1 cellular context compared by ENCODE assay signal in the genomic region with DNA sequence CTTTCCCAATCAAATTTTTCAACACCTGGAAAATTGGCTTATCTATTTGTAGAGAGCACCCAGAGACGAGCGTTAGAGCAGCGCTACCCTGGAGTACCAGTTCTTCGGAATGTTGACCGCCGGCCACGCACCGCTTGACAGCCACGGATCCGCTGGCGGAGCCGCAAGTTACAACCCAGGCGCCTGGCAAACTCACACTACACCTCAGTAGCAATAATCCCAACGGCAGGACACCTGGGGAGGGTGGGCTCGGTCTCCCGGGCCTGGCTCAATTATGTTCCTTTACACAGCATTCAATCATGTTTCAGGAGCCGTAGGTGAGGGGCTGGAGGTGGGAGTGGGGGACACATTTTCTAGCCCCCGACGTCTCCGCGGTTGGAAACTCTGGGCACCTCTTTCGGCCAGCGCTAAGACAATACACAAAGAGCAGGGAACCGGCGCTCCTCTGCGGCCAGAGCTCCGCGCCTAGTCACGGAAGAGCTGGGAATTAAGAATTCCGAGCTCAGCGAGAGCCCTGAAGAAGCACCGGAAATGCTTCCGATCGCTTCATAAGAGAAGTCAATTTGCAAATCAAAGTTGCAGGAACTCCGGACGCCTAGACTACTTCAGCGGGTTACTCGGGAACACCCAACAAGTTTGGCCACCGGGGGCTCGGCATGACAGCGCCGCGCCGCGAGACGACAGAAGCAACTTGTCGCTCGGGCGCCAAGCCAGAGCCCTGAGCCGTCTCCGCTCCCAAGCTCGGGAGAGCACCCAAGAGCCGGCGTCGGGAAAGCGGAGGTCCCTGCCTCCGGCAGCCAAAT.
TF ChIP-seq lines count a peak whose summit lies in the region.

No MANE protein-coding gene starts in this region.

TF ChIP-seq in endothelial cell of umbilical vein, 7 proteins besides CTCF, POLR2A, EP300 and RAD21 (continued from another document):
- TF ChIP-seq, protein P1, sequence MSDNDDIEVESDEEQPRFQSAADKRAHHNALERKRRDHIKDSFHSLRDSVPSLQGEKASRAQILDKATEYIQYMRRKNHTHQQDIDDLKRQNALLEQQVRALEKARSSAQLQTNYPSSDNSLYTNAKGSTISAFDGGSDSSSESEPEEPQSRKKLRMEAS (IDR thresholded peaks at IDR 0.05; ENCODE audit: insufficient read depth, insufficient read length) = no peak
- TF ChIP-seq POLR2AphosphoS5 (IDR thresholded peaks at IDR 0.05; ENCODE audit: insufficient read depth, low read depth, low read length) = no peak
- TF ChIP-seq GATA2 (IDR thresholded peaks at IDR 0.05; ENCODE audit: insufficient read depth, insufficient read length, low read depth, low read length) = no peak
- TF ChIP-seq FOS (IDR thresholded peaks at IDR 0.05; ENCODE audit: borderline replicate concordance, insufficient read depth, low read length) = no peak
- no peak for TF ChIP-seq JUN (IDR thresholded peaks at IDR 0.05; ENCODE audit: borderline replicate concordance, insufficient read depth, insufficient read length, low read depth)
